In genomic region chr2:144513388-144514100, GRCh38 we compare ENCODE assay signal across 2 cellular contexts.
TF ChIP-seq lines count a peak whose summit lies in the region.

No MANE protein-coding gene starts in this region.

TF ChIP-seq in liver, 16 proteins besides CTCF, POLR2A, EP300 and RAD21 (continued from another document):
- TF ChIP-seq REST (IDR thresholded peaks at IDR 0.05) (no peak), JUND (IDR thresholded peaks at IDR 0.05) (no peak), FOXA2 (IDR thresholded peaks at IDR 0.05) (no peak), GABPA (IDR thresholded peaks at IDR 0.05 in 1 of 2, conservative IDR thresholded peaks at IDR 0.05 in 1 of 2) (no peak), RXRA (IDR thresholded peaks at IDR 0.05) (no peak), HNF4A (conservative IDR thresholded peaks at IDR 0.05) (no peak), FOXA1 (IDR thresholded peaks at IDR 0.05) (no peak), YY1 (IDR thresholded peaks at IDR 0.05) (no peak), MAX (IDR thresholded peaks at IDR 0.05) (no peak), EGR1 (IDR thresholded peaks at IDR 0.05; ENCODE audit: low read depth in 2 of 2) (no peak), HNF4G (IDR thresholded peaks at IDR 0.05) (no peak), ATF3 (IDR thresholded peaks at IDR 0.05) (no peak), NR2F2 (IDR thresholded peaks at IDR 0.05) (no peak), TAF1 (conservative IDR thresholded peaks at IDR 0.05) (no peak), SP1 (IDR thresholded peaks at IDR 0.05) (no peak)

TF ChIP-seq in HepG2, 621 proteins besides CTCF, POLR2A, EP300 and RAD21 (continued from another document):
- TF ChIP-seq ZNF275 (CRISPR knock-in tag; IDR thresholded peaks at IDR 0.05; ENCODE audit: borderline replicate concordance) (no peak), ZNF7 (CRISPR knock-in tag; IDR thresholded peaks at IDR 0.05) (no peak), CENPT (CRISPR knock-in tag; IDR thresholded peaks at IDR 0.05; ENCODE audit: low read depth) (no peak), ZNF639 (CRISPR knock-in tag; conservative IDR thresholded peaks at IDR 0.05) (no peak), ZNF724P (CRISPR knock-in tag; IDR thresholded peaks at IDR 0.05; ENCODE audit: borderline replicate concordance) (no peak), ZNF503 (CRISPR knock-in tag; IDR thresholded peaks at IDR 0.05) (no peak), TRIM22 (IDR thresholded peaks at IDR 0.05) (no peak), ZNF253 (CRISPR knock-in tag; IDR thresholded peaks at IDR 0.05; ENCODE audit: borderline replicate concordance) (no peak), RBM22 (optimal IDR thresholded peaks at IDR 0.05; ENCODE audit: low read length) (no peak), ZNF570 (CRISPR knock-in tag; IDR thresholded peaks at IDR 0.05; ENCODE audit: borderline replicate concordance) (no peak), SAFB2 (CRISPR knock-in tag; IDR thresholded peaks at IDR 0.05; ENCODE audit: borderline replicate concordance, low read depth) (no peak)
